ENCODE assay signal across 9 cellular contexts in the genomic region with DNA sequence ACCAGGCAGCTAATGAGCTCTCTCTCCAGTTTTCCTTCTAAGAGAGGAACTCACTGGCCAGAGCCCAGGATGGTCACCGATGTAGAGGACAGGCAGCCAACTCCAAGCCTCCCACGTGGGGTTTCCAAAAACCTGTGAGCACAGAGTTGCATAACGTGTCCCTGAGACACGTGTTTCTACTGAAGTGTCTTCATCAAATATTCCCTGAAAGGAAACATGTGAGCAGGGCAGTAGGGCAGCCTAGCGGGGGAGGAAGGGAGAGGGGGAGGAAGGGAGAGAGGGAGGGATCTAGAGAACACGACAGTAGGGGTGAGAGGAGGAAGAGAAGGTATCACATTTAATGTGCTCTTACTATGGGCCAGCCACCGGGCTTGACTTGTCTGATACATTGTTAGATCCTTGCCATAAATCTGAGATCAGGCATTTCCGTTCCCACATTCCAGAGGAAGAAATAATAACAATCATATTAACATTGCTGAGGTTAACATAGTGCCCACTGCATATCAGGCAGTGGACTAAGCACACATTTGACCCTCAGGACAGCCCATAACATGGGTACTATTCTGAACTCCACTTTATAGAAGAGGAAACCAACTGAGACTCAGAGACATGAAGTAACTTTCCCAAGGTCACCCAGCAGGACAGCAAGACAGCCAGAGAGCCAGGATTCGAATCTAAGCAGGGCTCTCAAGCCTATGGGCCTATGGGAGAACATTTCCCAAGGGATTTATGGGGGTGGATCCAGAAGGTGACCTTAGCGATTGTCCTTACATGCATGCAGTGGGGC. TPM values are rescaled to one million over a fixed set of nuclear protein-coding genes. Genes with fewer than 3 reads are reported as not detected.
DNase-seq lines count a peak whose midpoint lies in the region; ATAC-seq and TF ChIP-seq lines count a peak whose summit lies in the region.
"Had no signal": no experiment of that assay in that cellular context is flagged by ENCODE, and none has a peak within 500 bp of the region (broad histone marks: within the 10 kb centered on the region; RNA-seq: fewer than 3 reads in every experiment).

No MANE protein-coding gene starts in this region.

- no peak overlapping the region for H3K4me3 Mint-ChIP-seq in type B pancreatic cell
- H3K4me3 Mint-ChIP-seq in CD8-positive, alpha-beta T cell = no peak overlapping the region

- H3K27me3 ChIP-seq in SK-N-SH (ENCODE audit: insufficient read depth) (no peaks in the 10 kb centered on the region), H7 (ENCODE audit: control insufficient read depth, insufficient read depth, low read length) (no peaks in the 10 kb centered on the region), PC-3 (ENCODE audit: low read length) (no peaks in the 10 kb centered on the region)
- H3K27me3 ChIP-seq in CD8-positive, alpha-beta T cell (ENCODE audit: insufficient read depth, low read length) = no peaks in the 10 kb centered on the region

- 68% methylated on average over 10 of the region's 10 CpGs for WGBS in SK-N-SH (ENCODE audit: low lambda C conversion rate)
- WGBS in lower leg skin, 2 donors = 29 to 33% methylated on average over 10 of the region's 10 CpGs

- POLR2A ChIA-PET in SK-N-SH (lab: Yijun Ruan, JAX) (interaction anchor here (1.2 kb wide), 1 partner anchor 12 kb away, joined by 3 read pairs; no protein-coding TSS in a partner anchor), PC-3 (lab: Charles Lee; ENCODE audit: unreplicated experiment) (no interaction called here)
- POLR2A ChIA-PET in CD8-positive, alpha-beta T cell (lab: Charles Lee) = interaction anchor here (1.6 kb wide), 1 partner anchor 79 kb away, joined by 3 read pairs; no protein-coding TSS in a partner anchor

- intact Hi-C loops in lower leg skin (cut with DNase I; ENCODE audit: low total_unique reads) = no loop called here
- intact Hi-C loops in PC-3 (cut with micrococcal nuclease) = no loop called here
- intact Hi-C loops in CD8-positive, alpha-beta T cell (cut with DNase I, micrococcal nuclease) = no loop called here

- H3K9ac ChIP-seq in SK-N-SH = peak overlapping the region; percentile 14; the same call in 1 of the 2 replicates
- no peak overlapping the region for H3K9ac ChIP-seq in PC-3 (ENCODE audit: low read length)

- no peaks in the 10 kb centered on the region for H3K36me3 ChIP-seq in SK-N-SH (replicated peaks in 1 of 2; ENCODE audit: control insufficient read depth in 1 of 2, insufficient read depth in 2 of 2, low read length in 1 of 2)
- no peaks in the 10 kb centered on the region for H3K36me3 ChIP-seq in H7 (replicated peaks; ENCODE audit: control insufficient read depth, insufficient read depth, low read length)
- H3K36me3 ChIP-seq in PC-3 (ENCODE audit: low read depth, low read length) = no peaks in the 10 kb centered on the region
- H3K36me3 ChIP-seq in CD8-positive, alpha-beta T cell (ENCODE audit: insufficient read depth, low read length) = no peaks in the 10 kb centered on the region

- H3K4me3 ChIP-seq in SK-N-SH (ENCODE audit: low read depth in 2 of 2, low read length in 1 of 2) (no peak overlapping the region), lower leg skin (ENCODE audit: low read depth, poor library complexity, severe bottlenecking) (no peak overlapping the region), H7 (ENCODE audit: insufficient read depth, low read depth, low read length) (no peak overlapping the region), PC-3 (ENCODE audit: low read length) (no peak overlapping the region)
- H3K4me3 ChIP-seq in CD8-positive, alpha-beta T cell (ENCODE audit: low read depth, low read length) = no peak overlapping the region

- no peaks in the 10 kb centered on the region for H3K9me3 Mint-ChIP-seq in type B pancreatic cell
- H3K9me3 Mint-ChIP-seq in CD8-positive, alpha-beta T cell = no peaks in the 10 kb centered on the region

- ATAC-seq in SK-N-SH treated with all-trans-retinoic acid at 6 μM for 48 hours (no peak; the same call in 2 of the 3 replicates), PC-3 (no peak)
- no peak for ATAC-seq in CD8-positive, alpha-beta T cell

- H3K79me2 ChIP-seq in SK-N-SH (ENCODE audit: insufficient read depth) (peaks cover under 1% of the 10 kb centered on the region; the same call in 1 of the 2 replicates), PC-3 (ENCODE audit: low read length) (peaks cover 2% of the 10 kb centered on the region)

- H3K9me3 ChIP-seq in SK-N-SH = no peaks in the 10 kb centered on the region
- H3K9me3 ChIP-seq in PC-3 (ENCODE audit: low read length) = no peaks in the 10 kb centered on the region
- H3K9me3 ChIP-seq in CD8-positive, alpha-beta T cell (ENCODE audit: low read length) = no peaks in the 10 kb centered on the region

- H3K9me2 ChIP-seq in SK-N-SH (no peaks in the 10 kb centered on the region), PC-3 (replicated peaks; ENCODE audit: low read length) (no peaks in the 10 kb centered on the region)

- H3K27ac ChIP-seq in SK-N-SH (ENCODE audit: low read depth in 2 of 2, low read length in 1 of 2) (peak overlapping the region; percentile 43 to 44; a peak in 3 of 4 replicates), PC-3 (ENCODE audit: low read length) (no peak overlapping the region)
- H3K27ac ChIP-seq in CD8-positive, alpha-beta T cell (ENCODE audit: low read depth, low read length) = no peak overlapping the region

- BruUV-seq in PC-3 (replicated peaks; lab: Mats Ljungman, UMichigan) = no TSS peak

- DNase-seq in SK-N-SH = no peak
- peak; percentile 49 to 53 for DNase-seq in cerebellar nuclear complex (lab: John Stamatoyannopoulos, UW)
- DNase-seq in lower leg skin (ENCODE audit: low spot score in 2 of 2) = peak; percentile 83 to 95
- no peak for DNase-seq in type B pancreatic cell (ENCODE audit: extremely low spot score, unreplicated experiment)
- DNase-seq in H7 = no peak
- DNase-seq in PC-3 = no peak
- DNase-seq in CD8-positive, alpha-beta T cell = no peak
- DNase-seq: NCI-H2081 treated with DMSO at 0.1 percent for 48 hours had no signal

- peaks cover 16% of the 10 kb centered on the region for H3K4me1 Mint-ChIP-seq in type B pancreatic cell (ENCODE audit: unreplicated experiment)
- peaks cover 15% of the 10 kb centered on the region for H3K4me1 Mint-ChIP-seq in CD8-positive, alpha-beta T cell (ENCODE audit: low read depth)

- H2AFZ ChIP-seq in SK-N-SH (ENCODE audit: low read depth) (peak overlapping the region; percentile 59; the same call in 1 of the 2 replicates), PC-3 (ENCODE audit: low read length) (no peak overlapping the region)

- H3F3A ChIP-seq in SK-N-SH (replicated peaks; ENCODE audit: insufficient read depth) = peaks cover 10% of the 10 kb centered on the region
- no peaks in the 10 kb centered on the region for H3F3A ChIP-seq in PC-3 (ENCODE audit: low read length, unreplicated experiment)

- no peak for TF ChIP-seq EP300 in SK-N-SH (IDR thresholded peaks at IDR 0.05; ENCODE audit: borderline replicate concordance in 1 of 2, low read depth in 1 of 2, low read length in 1 of 2)

- no peaks in the 10 kb centered on the region for H3K27me3 Mint-ChIP-seq in type B pancreatic cell
- no peaks in the 10 kb centered on the region for H3K27me3 Mint-ChIP-seq in CD8-positive, alpha-beta T cell (ENCODE audit: low read depth)

- H3K27ac Mint-ChIP-seq in type B pancreatic cell = peak overlapping the region; percentile 56
- H3K27ac Mint-ChIP-seq in CD8-positive, alpha-beta T cell = no peak overlapping the region

- peaks cover 0 to 2% of the 10 kb centered on the region in 2 experiments; a peak in 2 of 4 replicates for H3K4me1 ChIP-seq in SK-N-SH (ENCODE audit: control insufficient read depth in 1 of 2, insufficient read depth in 2 of 2, low read depth in 1 of 2, low read length in 1 of 2)
- peaks cover 44% of the 10 kb centered on the region for H3K4me1 ChIP-seq in PC-3 (ENCODE audit: insufficient read depth, low read length)
- no peaks in the 10 kb centered on the region for H3K4me1 ChIP-seq in CD8-positive, alpha-beta T cell (ENCODE audit: insufficient read depth, low read length)

- TF ChIP-seq RAD21 in SK-N-SH (IDR thresholded peaks at IDR 0.05; ENCODE audit: low read length) = no peak

- H3K36me3 Mint-ChIP-seq in type B pancreatic cell = no peaks in the 10 kb centered on the region
- H3K36me3 Mint-ChIP-seq in CD8-positive, alpha-beta T cell = peaks cover 6% of the 10 kb centered on the region

- H4K20me1 ChIP-seq in SK-N-SH (ENCODE audit: insufficient read depth) (no peaks in the 10 kb centered on the region), PC-3 (ENCODE audit: low read length) (no peaks in the 10 kb centered on the region)

- no peak for TF ChIP-seq POLR2A in lower leg skin (IDR thresholded peaks at IDR 0.05)

- TF ChIP-seq CTCF in SK-N-SH (IDR thresholded peaks at IDR 0.05) (no peak), lower leg skin (IDR thresholded peaks at IDR 0.05) (no peak), type B pancreatic cell (conservative IDR thresholded peaks at IDR 0.05) (no peak), PC-3 (conservative IDR thresholded peaks at IDR 0.05; ENCODE audit: low read depth, low read length) (no peak)
- TF ChIP-seq CTCF in CD8-positive, alpha-beta T cell (IDR thresholded peaks at IDR 0.05) = no peak

- CTCF ChIA-PET in SK-N-SH (lab: Yijun Ruan, JAX) = interaction anchor here (1.3 to 5.6 kb wide), 3 partner anchors 15 to 413 kb away, joined by 4 to 80 read pairs (median 6); no protein-coding TSS in a partner anchor
- CTCF ChIA-PET in PC-3 (lab: Charles Lee) = interaction anchor here (1.3 kb wide), 2 partner anchors 35 to 79 kb away, joined by 5 read pairs; no protein-coding TSS in a partner anchor
- CTCF ChIA-PET in CD8-positive, alpha-beta T cell (lab: Charles Lee) = interaction anchor here (1.3 to 21.3 kb wide), 6 partner anchors 16 to 412 kb away, joined by 3 to 490 read pairs (median 8); no protein-coding TSS in a partner anchor

- H3K4me2 ChIP-seq in SK-N-SH = peak overlapping the region; percentile 26; the same call in 1 of the 2 replicates
- no peak overlapping the region for H3K4me2 ChIP-seq in PC-3 (ENCODE audit: low read length)

RNA-seq across cellular contexts. Expression of gene SYS1, which starts 4.5 kb away (rescaled TPM):
- polyA plus RNA-seq in SK-N-SH (2012; rRNA removed) = 26.5 and 26.9 TPM in 2 replicates
- 14.0 and 16.3 TPM in 2 replicates for polyA plus RNA-seq in SK-N-SH (2012; cell fraction: cytosol; rRNA removed)
- polyA plus RNA-seq in SK-N-SH (2012; cell fraction: nucleus; rRNA removed) = 12.4 and 20.0 TPM in 2 replicates
- total RNA-seq in lower leg skin (10 to 100 TPM; 27.3 to 46.6 (median 36.0) TPM), type B pancreatic cell (ENCODE audit: low replicate concordance) (29.2 and 47.4 TPM in 2 replicates), PC-3 (2014; rRNA removed) (32.5 and 45.2 TPM in 2 replicates)
- 11.8 and 22.8 TPM in 2 replicates for total RNA-seq in H7 (2014; rRNA removed; shearing (Covaris generic))
- 100 to 1,000 TPM; 111 to 116 TPM for total RNA-seq in CD8-positive, alpha-beta T cell

RNA-seq across cellular contexts. Expression of gene SDC4, which starts 10.3 kb away (rescaled TPM):
- 131 and 192 TPM in 2 replicates for polyA plus RNA-seq in SK-N-SH (2012; rRNA removed)
- polyA plus RNA-seq in SK-N-SH (2012; cell fraction: cytosol; rRNA removed) = 139 and 153 TPM in 2 replicates
- 94.9 and 96.1 TPM in 2 replicates for polyA plus RNA-seq in SK-N-SH (2012; cell fraction: nucleus; rRNA removed)
- total RNA-seq in lower leg skin = 100 to 1,000 TPM; 226 to 317 (median 278) TPM
- total RNA-seq in type B pancreatic cell (ENCODE audit: low replicate concordance) = 67.2 and 133 TPM in 2 replicates
- 47.3 and 56.1 TPM in 2 replicates for total RNA-seq in H7 (2014; rRNA removed; shearing (Covaris generic))
- 134 and 167 TPM in 2 replicates for total RNA-seq in PC-3 (2014; rRNA removed)
- 1 to 10 TPM; 1.1 TPM for total RNA-seq in CD8-positive, alpha-beta T cell

RNA-seq across cellular contexts. Expression of gene TP53TG5, which starts 19.6 kb away (rescaled TPM):
- polyA plus RNA-seq in SK-N-SH (2012; rRNA removed) = not detected in 2 replicates
- 0.01 TPM in 1 of 2 replicates, not detected in the other for polyA plus RNA-seq in SK-N-SH (2012; cell fraction: cytosol; rRNA removed)
- not detected in 2 replicates for polyA plus RNA-seq in SK-N-SH (2012; cell fraction: nucleus; rRNA removed)
- total RNA-seq in lower leg skin = not detected
- 0.57 TPM in 1 of 2 replicates, not detected in the other for total RNA-seq in type B pancreatic cell (ENCODE audit: low replicate concordance)
- not detected in 2 replicates for total RNA-seq in H7 (2014; rRNA removed; shearing (Covaris generic))
- not detected in 2 replicates for total RNA-seq in PC-3 (2014; rRNA removed)
- under 1 TPM in 1 of 2 experiments, not detected in 1; 0.31 TPM for total RNA-seq in CD8-positive, alpha-beta T cell

RNA-seq across cellular contexts. Expression of gene DBNDD2, which starts 49.6 kb away (rescaled TPM):
- 22.4 and 24.5 TPM in 2 replicates for polyA plus RNA-seq in SK-N-SH (2012; rRNA removed)
- polyA plus RNA-seq in SK-N-SH (2012; cell fraction: cytosol; rRNA removed) = 19.1 and 21.5 TPM in 2 replicates
- polyA plus RNA-seq in SK-N-SH (2012; cell fraction: nucleus; rRNA removed) = 12.6 and 14.5 TPM in 2 replicates
- total RNA-seq in lower leg skin = 100 to 1,000 TPM in 1 of 4 donors, 10 to 100 TPM in 3; 53.2 to 115 (median 72.5) TPM
- 12.8 and 25.5 TPM in 2 replicates for total RNA-seq in type B pancreatic cell (ENCODE audit: low replicate concordance)
- total RNA-seq in H7 (2014; rRNA removed; shearing (Covaris generic)) = 12.5 and 23.4 TPM in 2 replicates
- 7.7 and 8.5 TPM in 2 replicates for total RNA-seq in PC-3 (2014; rRNA removed)
- total RNA-seq in CD8-positive, alpha-beta T cell = 10 to 100 TPM; 25.0 to 27.6 TPM

RNA-seq across cellular contexts. Expression of gene MATN4, which starts 50.4 kb away (rescaled TPM):
- polyA plus RNA-seq in SK-N-SH (2012; rRNA removed) = 0.13 and 0.16 TPM in 2 replicates
- 0.04 and 0.07 TPM in 2 replicates for polyA plus RNA-seq in SK-N-SH (2012; cell fraction: cytosol; rRNA removed)
- 0.39 and 0.79 TPM in 2 replicates for polyA plus RNA-seq in SK-N-SH (2012; cell fraction: nucleus; rRNA removed)
- total RNA-seq in lower leg skin (1 to 10 TPM in 2 of 4 donors, under 1 TPM in 2; 0.61 to 4.5 (median 1.8) TPM), type B pancreatic cell (ENCODE audit: low replicate concordance) (0.75 TPM in 1 of 2 replicates, not detected in the other), PC-3 (2014; rRNA removed) (0.33 TPM in 1 of 2 replicates, not detected in the other)
- 0.14 and 0.67 TPM in 2 replicates for total RNA-seq in H7 (2014; rRNA removed; shearing (Covaris generic))
- total RNA-seq in CD8-positive, alpha-beta T cell = not detected

Comparison
In these comparisons a context has a peak if more than half of its experiments do, and no peak if none do; other contexts are left out.
1. DNase-seq: peak in cerebellar nuclear complex (2 of 2) and lower leg skin (2 of 2); none in SK-N-SH (single experiment), type B pancreatic cell (single experiment), H7 (single experiment), PC-3 (single experiment) and CD8-positive, alpha-beta T cell (0 of 7).
2. H3K27ac ChIP-seq: peak in SK-N-SH (2 of 2); none in PC-3 (single experiment) and CD8-positive, alpha-beta T cell (single experiment).
3. RNA of gene SDC4, which starts 10.3 kb away (total RNA-seq): 226 to 317 TPM in lower leg skin, 134 to 167 TPM in PC-3, 67.2 to 133 TPM in type B pancreatic cell and 47.3 to 56.1 TPM in H7; 1.1 TPM in CD8-positive, alpha-beta T cell; every median in the first group is over 10 times any median in the second.